20 cellular contexts compared by ENCODE assay signal in the genomic region with DNA sequence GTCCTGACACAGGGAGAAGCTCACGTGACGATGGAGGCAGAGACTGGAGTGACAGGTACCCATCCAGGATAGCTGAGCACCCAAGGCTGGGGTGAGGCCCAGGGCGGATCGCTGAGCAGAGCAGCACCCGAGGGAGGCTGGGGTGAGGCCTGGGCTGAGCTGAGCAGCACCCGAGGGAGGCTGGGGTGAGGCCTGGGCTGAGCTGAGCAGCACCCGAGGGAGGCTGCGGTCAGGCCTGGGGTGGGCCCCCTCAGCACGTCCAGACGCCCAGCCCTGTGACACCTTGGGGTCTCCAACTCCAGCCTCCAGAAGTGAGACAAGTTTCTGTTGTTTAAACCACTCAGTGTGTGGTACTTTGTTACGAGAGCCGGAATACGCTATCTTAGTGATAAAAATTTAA.
"Had no signal": no experiment of that assay in that cellular context is flagged by ENCODE, and none has a peak within 500 bp of the region (broad histone marks: within the 10 kb centered on the region; RNA-seq: fewer than 3 reads in every experiment).

No MANE protein-coding gene starts in this region.

- H3K27ac Mint-ChIP-seq: activated CD4-positive, alpha-beta T cell treated with anti-CD3 and anti-CD28 coated beads, Interleukin-2, amount 10 ng/mL, durations not matched to agents 24 days and 14 days; activated CD8-positive, alpha-beta T cell treated with anti-CD3 and anti-CD28 coated beads, Interleukin-2, amount 10 ng/mL, durations not matched to agents 7 days and 5 days; activated naive CD4-positive, alpha-beta T cell treated with anti-CD3 and anti-CD28 coated beads, Interleukin-2, amount 50 U/mL, for 24 hours; stimulated activated memory B cell treated with anti-CD40 and anti-IgM and Interleukin-4, amounts not matched to agents 10 μg/mL and 1 μg/mL and 100 μg/mL, for 72 hours had no signal

- ATAC-seq: activated CD8-positive, alpha-beta T cell treated with anti-CD3 and anti-CD28 coated beads, Interleukin-2, amount 10 ng/mL, durations not matched to agents 7 days and 5 days; activated T-cell treated with anti-CD3 and anti-CD28 coated beads, Interleukin-2, amount 50 U/mL, for 4 hours; left lobe of liver; psoas muscle; stimulated activated memory B cell treated with anti-CD40 and anti-IgM and Interleukin-4, amounts not matched to agents 10 μg/mL and 1 μg/mL and 100 μg/mL, for 72 hours had no signal

- H3K36me3 ChIP-seq: SJCRH30, transverse colon had no signal

- FAIRE-seq: keratinocyte, small intestine had no signal

- H3K27ac ChIP-seq: psoas muscle, SJCRH30 had no signal

- H3K4me1 Mint-ChIP-seq: activated CD4-positive, alpha-beta T cell treated with anti-CD3 and anti-CD28 coated beads, Interleukin-2, amount 10 ng/mL, durations not matched to agents 24 days and 14 days had no signal

- H3K4me3 Mint-ChIP-seq: activated CD4-positive, alpha-beta T cell treated with anti-CD3 and anti-CD28 coated beads, Interleukin-2, amount 10 ng/mL, durations not matched to agents 24 days and 14 days; activated CD8-positive, alpha-beta T cell treated with anti-CD3 and anti-CD28 coated beads, Interleukin-2, amount 10 ng/mL, durations not matched to agents 7 days and 5 days; activated naive CD4-positive, alpha-beta T cell treated with anti-CD3 and anti-CD28 coated beads, Interleukin-2, amount 50 U/mL, for 24 hours; activated T-cell treated with anti-CD3 and anti-CD28 coated beads, Interleukin-2, amount 50 U/mL, for 4 hours; neural crest cell; stimulated activated memory B cell treated with anti-CD40 and anti-IgM and Interleukin-4, amounts not matched to agents 10 μg/mL and 1 μg/mL and 100 μg/mL, for 72 hours had no signal

- H3K27me3 ChIP-seq: SJCRH30, transverse colon had no signal

- H3K9me3 Mint-ChIP-seq: activated CD4-positive, alpha-beta T cell treated with anti-CD3 and anti-CD28 coated beads, Interleukin-2, amount 10 ng/mL, durations not matched to agents 24 days and 14 days; activated naive CD4-positive, alpha-beta T cell treated with anti-CD3 and anti-CD28 coated beads, Interleukin-2, amount 50 U/mL, for 24 hours; activated T-cell treated with anti-CD3 and anti-CD28 coated beads, Interleukin-2, amount 50 U/mL, for 4 hours; neural crest cell had no signal

- H3K9me3 ChIP-seq: psoas muscle, SJCRH30, transverse colon had no signal

- DNase-seq: activated CD4-positive, alpha-beta T cell treated with anti-CD3 and anti-CD28 coated beads, Interleukin-2, amount 10 ng/mL, durations not matched to agents 24 days and 14 days; activated CD4-positive, CD25-positive, alpha-beta regulatory T cell; activated CD8-positive, alpha-beta T cell treated with anti-CD3 and anti-CD28 coated beads, Interleukin-2, amount 10 ng/mL, durations not matched to agents 7 days and 5 days; activated gamma-delta T cell; activated T-cell treated with anti-CD3 and anti-CD28 coated beads, Interleukin-2, amount 50 U/mL, for 4 hours; foreskin melanocyte; glutamatergic neuron; hippocampal formation; psoas muscle; right cardiac atrium; SJCRH30; small intestine; stimulated activated CD4-positive, alpha-beta T cell treated with anti-CD3 and anti-CD28 coated beads, Interleukin-4, amount 100 ng/mL, for 4 hours; T1000; transverse colon had no signal

- H3K4me1 ChIP-seq: psoas muscle had no signal

- H3K27me3 Mint-ChIP-seq: activated CD4-positive, alpha-beta T cell treated with anti-CD3 and anti-CD28 coated beads, Interleukin-2, amount 10 ng/mL, durations not matched to agents 24 days and 14 days; activated naive CD4-positive, alpha-beta T cell treated with anti-CD3 and anti-CD28 coated beads, Interleukin-2, amount 50 U/mL, for 24 hours; stimulated activated memory B cell treated with anti-CD40 and anti-IgM and Interleukin-4, amounts not matched to agents 10 μg/mL and 1 μg/mL and 100 μg/mL, for 72 hours had no signal

- H3K4me3 ChIP-seq: psoas muscle, SJCRH30, transverse colon had no signal
